ENCODE assay signal across 13 cellular contexts in the genomic region with DNA sequence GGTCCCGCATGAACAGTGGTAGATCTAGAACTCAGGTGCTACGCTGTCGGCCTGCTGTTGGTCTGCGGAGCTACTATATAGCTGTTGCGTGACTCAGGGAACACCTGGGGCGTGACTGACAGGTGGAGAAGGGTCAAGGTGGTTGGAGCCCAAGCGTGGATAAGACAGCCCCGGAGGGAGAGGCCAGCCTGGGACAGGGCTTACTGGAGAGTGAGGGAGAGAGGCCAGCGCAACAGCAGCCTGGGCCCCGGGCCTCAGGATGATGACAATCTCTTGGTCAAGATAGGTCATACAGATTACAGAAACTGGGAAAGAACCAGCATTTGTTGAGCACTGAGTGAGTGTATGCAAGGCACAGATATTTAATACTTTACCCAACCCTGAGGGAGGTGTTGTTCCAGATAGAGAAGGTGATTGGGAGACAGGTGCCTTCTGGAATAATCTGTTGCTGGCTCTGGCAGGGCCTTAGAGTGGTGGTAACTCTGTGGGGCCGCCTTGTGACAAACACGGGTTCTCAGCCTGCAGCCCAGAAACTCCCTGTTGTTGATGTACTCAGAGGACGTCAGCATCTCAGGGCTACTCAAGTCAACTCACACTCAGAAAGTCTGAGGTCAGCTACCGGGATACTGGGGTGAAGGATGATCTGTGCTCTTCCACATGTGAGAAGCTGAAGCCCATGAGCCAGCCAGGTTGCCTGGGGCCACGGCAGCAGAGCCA.
DNase-seq lines count a peak whose midpoint lies in the region; ATAC-seq and TF ChIP-seq lines count a peak whose summit lies in the region.
"Had no signal": no experiment of that assay in that cellular context is flagged by ENCODE, and none has a peak within 500 bp of the region (broad histone marks: within the 10 kb centered on the region; RNA-seq: fewer than 3 reads in every experiment).

No MANE protein-coding gene starts in this region.

- H3K27ac ChIP-seq in parathyroid adenoma (no peak overlapping the region), dorsolateral prefrontal cortex (no peak overlapping the region)

- H3K27ac Mint-ChIP-seq in natural killer cell treated with Interleukin-12 subunit alpha and Interleukin-12 subunit beta and Interleukin-15 and Interleukin-18, amount 100 ng/mL, for 72 hours: no peak overlapping the region
- H3K27ac Mint-ChIP-seq: CD4-positive, alpha-beta T cell; dendritic cell treated with granulocyte-macrophage colony-stimulating factor and Interleukin-4, amounts not matched to agents 40 ng/mL and 50 ng/mL, for 4 days; T-helper 1 cell treated with Interleukin-12 subunit alpha and Interleukin-12 subunit beta and Interleukin-4 antibody, amounts not matched to agents 30 μg/mL and 1 μg/mL, for 36 hours had no signal

- H3K4me3 Mint-ChIP-seq in natural killer cell treated with Interleukin-12 subunit alpha and Interleukin-12 subunit beta and Interleukin-15 and Interleukin-18, amount 100 ng/mL, for 72 hours: no peak overlapping the region
- H3K4me3 Mint-ChIP-seq: CD4-positive, alpha-beta T cell; T-helper 1 cell treated with Interleukin-12 subunit alpha and Interleukin-12 subunit beta and Interleukin-4 antibody, amounts not matched to agents 30 μg/mL and 1 μg/mL, for 36 hours had no signal

- DNase-seq in Daoy (ENCODE audit: low read depth) (peak; percentile 24), NT2/D1 (ENCODE audit: low read depth, low spot score) (no peak), epithelial cell of esophagus (ENCODE audit: low read depth) (peak; percentile 63), pons (ENCODE audit: low spot score) (no peak), dorsolateral prefrontal cortex (no peak), ureter (ENCODE audit: low spot score) (no peak)
- no peak for DNase-seq in natural killer cell treated with Interleukin-12 subunit alpha and Interleukin-12 subunit beta and Interleukin-15 and Interleukin-18, amount 100 ng/mL, for 72 hours (ENCODE audit: low spot score)
- DNase-seq: CD4-positive, alpha-beta T cell; NCI-H1092 had no signal

- no peaks in the 10 kb centered on the region for H3K36me3 Mint-ChIP-seq in natural killer cell treated with Interleukin-12 subunit alpha and Interleukin-12 subunit beta and Interleukin-15 and Interleukin-18, amount 100 ng/mL, for 72 hours

- ATAC-seq in natural killer cell treated with Interleukin-12 subunit alpha and Interleukin-12 subunit beta and Interleukin-15 and Interleukin-18, amount 100 ng/mL, for 72 hours: no peak

- peaks cover 21% of the 10 kb centered on the region for H3K4me1 ChIP-seq in NT2/D1 (ENCODE audit: insufficient read depth, insufficient read length)
- H3K4me1 ChIP-seq in parathyroid adenoma: peaks cover 17% of the 10 kb centered on the region
- H3K4me1 ChIP-seq: HAP-1 had no signal

- H3K4me3 ChIP-seq in NT2/D1 (ENCODE audit: insufficient read length, low read depth): no peak overlapping the region
- H3K4me3 ChIP-seq in epithelial cell of esophagus (ENCODE audit: low read length): no peak overlapping the region
- H3K4me3 ChIP-seq in parathyroid adenoma (ENCODE audit: low read depth, low read length): no peak overlapping the region
- H3K4me3 ChIP-seq in dorsolateral prefrontal cortex: no peak overlapping the region
- H3K4me3 ChIP-seq: HAP-1 had no signal

- H3K9me3 Mint-ChIP-seq in natural killer cell treated with Interleukin-12 subunit alpha and Interleukin-12 subunit beta and Interleukin-15 and Interleukin-18, amount 100 ng/mL, for 72 hours: no peaks in the 10 kb centered on the region
- H3K9me3 Mint-ChIP-seq: CD4-positive, alpha-beta T cell; dendritic cell treated with granulocyte-macrophage colony-stimulating factor and Interleukin-4, amounts not matched to agents 40 ng/mL and 50 ng/mL, for 4 days; T-helper 1 cell treated with Interleukin-12 subunit alpha and Interleukin-12 subunit beta and Interleukin-4 antibody, amounts not matched to agents 30 μg/mL and 1 μg/mL, for 36 hours had no signal

- H3K27me3 Mint-ChIP-seq in natural killer cell treated with Interleukin-12 subunit alpha and Interleukin-12 subunit beta and Interleukin-15 and Interleukin-18, amount 100 ng/mL, for 72 hours: peaks cover 13 to 29% of the 10 kb centered on the region in 2 donors

- H3K79me2 ChIP-seq in parathyroid adenoma: no peaks in the 10 kb centered on the region

- H3K9me3 ChIP-seq in NT2/D1 (ENCODE audit: insufficient read depth, low read length) (no peaks in the 10 kb centered on the region), parathyroid adenoma (ENCODE audit: control insufficient read depth, low read length) (no peaks in the 10 kb centered on the region)
- H3K9me3 ChIP-seq: HAP-1 had no signal

- intact Hi-C loops in dorsolateral prefrontal cortex (cut with DNase I): no loop called here

- no peak overlapping the region for H3K4me2 ChIP-seq in parathyroid adenoma (ENCODE audit: low read length)

- H3K27me3 ChIP-seq in NT2/D1 (ENCODE audit: insufficient read depth, insufficient read length) (peaks cover 41% of the 10 kb centered on the region), parathyroid adenoma (ENCODE audit: control insufficient read depth, insufficient read depth, low read length) (no peaks in the 10 kb centered on the region), dorsolateral prefrontal cortex (peaks cover 0 to 18% (median 0%) of the 10 kb centered on the region in 45 donors)

- H3K36me3 ChIP-seq in NT2/D1 (ENCODE audit: insufficient read depth, insufficient read length, low read length) (no peaks in the 10 kb centered on the region), parathyroid adenoma (ENCODE audit: control insufficient read depth, insufficient read depth, low read length) (no peaks in the 10 kb centered on the region)
- H3K36me3 ChIP-seq: HAP-1 had no signal

- no peaks in the 10 kb centered on the region for H3K4me1 Mint-ChIP-seq in natural killer cell treated with Interleukin-12 subunit alpha and Interleukin-12 subunit beta and Interleukin-15 and Interleukin-18, amount 100 ng/mL, for 72 hours (ENCODE audit: low read depth in 2 of 2)

- H2AFZ ChIP-seq in parathyroid adenoma: peak overlapping the region; percentile 14

- H3K9ac ChIP-seq in NT2/D1 (ENCODE audit: insufficient read length, low read depth) (peak overlapping the region; percentile 66), parathyroid adenoma (no peak overlapping the region)

- TF ChIP-seq CTCF in epithelial cell of esophagus (IDR thresholded peaks at IDR 0.05; ENCODE audit: insufficient read depth, low read depth, low read length, missing control alignments) (no peak), parathyroid adenoma (IDR thresholded peaks at IDR 0.05) (no peak), dorsolateral prefrontal cortex (IDR thresholded peaks at IDR 0.05 in 54 of 56, conservative IDR thresholded peaks at IDR 0.05 in 2 of 56; ENCODE audit: low read depth in 1 of 56, partially characterized antibody in 56 of 56) (no peak)

Comparison
In these comparisons a context has a peak if more than half of its experiments do, and no peak if none do; other contexts are left out.
1. DNase-seq: peak in Daoy (single experiment) and epithelial cell of esophagus (single experiment); none in NT2/D1 (single experiment), pons (single experiment), dorsolateral prefrontal cortex (0 of 10), natural killer cell treated with Interleukin-12 subunit alpha and Interleukin-12 subunit beta and Interleukin-15 and Interleukin-18, amount 100 ng/mL, for 72 hours (single experiment) and ureter (single experiment).